Comparison of ENCODE assay signal across 14 cellular contexts in the genomic region with DNA sequence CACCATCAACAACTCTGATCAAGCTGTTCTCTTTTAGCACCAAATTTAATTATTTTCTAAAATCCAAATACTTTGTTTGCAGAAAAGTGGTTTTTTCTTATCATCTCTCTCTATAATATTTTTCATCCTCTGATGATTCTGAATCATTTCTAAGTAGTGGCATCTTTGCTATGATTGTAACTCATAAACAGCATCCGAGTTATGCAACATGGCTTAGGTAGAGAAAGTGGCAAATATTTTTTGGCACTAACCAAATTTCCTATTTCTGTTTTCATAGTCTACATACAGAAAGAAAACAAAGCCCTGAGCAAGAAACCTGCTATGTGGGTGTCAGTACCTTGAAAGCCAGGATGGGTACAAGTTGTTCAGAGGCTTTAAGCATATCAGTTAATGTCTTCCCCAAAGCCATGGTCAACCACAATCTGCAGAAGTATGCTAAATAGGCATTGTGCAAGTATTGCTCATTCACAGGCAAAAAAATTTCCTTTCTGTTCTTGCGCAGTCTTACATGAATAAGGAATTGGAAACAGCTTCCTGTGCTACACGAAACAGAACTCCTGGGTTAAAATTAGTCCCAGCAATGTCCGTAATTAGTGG.
DNase-seq lines count a peak whose midpoint lies in the region; ATAC-seq, FAIRE-seq and TF ChIP-seq lines count a peak whose summit lies in the region.
"Had no signal": no experiment of that assay in that cellular context is flagged by ENCODE, and none has a peak within 500 bp of the region (broad histone marks: within the 10 kb centered on the region; RNA-seq: fewer than 3 reads in every experiment).

No MANE protein-coding gene starts in this region.

- peak overlapping the region; percentile 33 for H3K4me3 ChIP-seq in HL-60 (replicated peaks; ENCODE audit: insufficient read depth, low read length)
- H3K4me3 ChIP-seq: A549, lower lobe of right lung, prostate gland had no signal

- peak; percentile 38 for DNase-seq in A172 (ENCODE audit: low spot score)
- peak; percentile 73 to 74 for DNase-seq in HL-60 (ENCODE audit: low read depth in 1 of 2, low spot score in 1 of 2)
- DNase-seq in SKM-1 treated with dmso at 0.1 percent for 144 hours (lab: John Stamatoyannopoulos, UW; ENCODE audit: unreplicated experiment), result peak; percentile 93
- DNase-seq in foreskin keratinocyte, result peak; percentile 73 to 88
- DNase-seq in frontal cortex (ENCODE audit: low spot score in 2 of 2), result no peak
- no peak for DNase-seq in GM13977 (ENCODE audit: low spot score)
- no peak for DNase-seq in NCI-H510A treated with DMSO at 0.1 percent for 48 hours (lab: John Stamatoyannopoulos, UW)
- DNase-seq: activated CD8-positive, alpha-beta memory T cell treated with anti-CD3 and anti-CD28 coated beads, Interleukin-2, amount 50 U/mL, for 48 hours; Karpas-422; lower lobe of right lung; NCI-H774 had no signal

- peak; percentile 65 for ATAC-seq in foreskin keratinocyte
- no peak for ATAC-seq in HG02763 (IDR thresholded peaks at IDR 0.05; ENCODE audit: unreplicated experiment)
- ATAC-seq: A549 had no signal

- H3K27ac ChIP-seq in HL-60 (replicated peaks), result peak overlapping the region; percentile 46
- H3K27ac ChIP-seq in foreskin keratinocyte, result no peak overlapping the region
- H3K27ac ChIP-seq: A549, lower lobe of right lung, prostate gland had no signal

- H3K27me3 ChIP-seq in HL-60 (ENCODE audit: insufficient read depth, poor library complexity, severe bottlenecking) (no peaks in the 10 kb centered on the region), foreskin keratinocyte (peaks cover 2% of the 10 kb centered on the region)

- in situ Hi-C loops in GM13977 (cut with MboI; ENCODE audit: low pct_unique_long_range_greater_than_20kb, low sequenced_read_pairs, unreplicated experiment), result no loop called here

- TF ChIP-seq CTCF in HL-60 (IDR thresholded peaks at IDR 0.05; ENCODE audit: insufficient read depth, low read length), result no peak
- TF ChIP-seq CTCF in foreskin keratinocyte (conservative IDR thresholded peaks at IDR 0.05), result no peak
- TF ChIP-seq CTCF in GM13977 (IDR thresholded peaks at IDR 0.05; ENCODE audit: extremely low read depth, insufficient read depth, missing control alignments), result no peak

- no peak for FAIRE-seq in frontal cortex (lab: Jason Lieb, UNC)
- FAIRE-seq: A549 had no signal

- no peaks in the 10 kb centered on the region for H3K4me1 ChIP-seq in foreskin keratinocyte
- H3K4me1 ChIP-seq: A549, lower lobe of right lung, prostate gland had no signal

Comparison
In these comparisons a context has a peak if more than half of its experiments do, and no peak if none do; other contexts are left out.
1. DNase-seq: peak in A172 (single experiment), HL-60 (2 of 2), SKM-1 treated with dmso at 0.1 percent for 144 hours (single experiment) and foreskin keratinocyte (2 of 2); none in frontal cortex (0 of 2), GM13977 (single experiment) and NCI-H510A treated with DMSO at 0.1 percent for 48 hours (single experiment).